Comparison of ENCODE assay signal across 1 cellular context in the genomic region with DNA sequence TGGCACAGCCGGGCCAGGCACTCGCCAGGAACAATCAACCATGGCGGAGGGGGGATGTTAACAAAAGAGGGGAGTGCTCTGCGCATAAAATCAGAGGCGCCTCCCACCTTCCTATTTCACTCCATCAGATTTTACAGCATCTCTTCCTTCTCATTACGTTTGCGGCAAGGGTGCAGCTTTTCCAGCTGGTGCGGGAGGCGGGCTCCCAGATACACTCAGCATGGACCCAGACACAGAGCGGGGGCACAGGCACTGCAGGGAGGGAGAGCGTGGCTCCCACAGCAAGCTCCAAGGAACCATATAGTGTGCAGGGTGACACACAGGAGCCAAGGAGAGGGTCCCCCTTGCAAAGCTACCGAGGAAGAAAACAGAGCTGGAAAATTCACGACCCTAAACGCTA.
TF ChIP-seq lines count a peak whose summit lies in the region.

No MANE protein-coding gene starts in this region.

TF ChIP-seq in GM23338, 12 proteins besides CTCF, POLR2A, EP300 and RAD21 (continued from another document):
- TF ChIP-seq ZNF462 (CRISPR knock-in tag; IDR thresholded peaks at IDR 0.05): no peak
- TF ChIP-seq REST (IDR thresholded peaks at IDR 0.05; ENCODE audit: unreplicated experiment): no peak
- no peak for TF ChIP-seq EZH2phosphoT487 (IDR thresholded peaks at IDR 0.05; ENCODE audit: unreplicated experiment)
- no peak for TF ChIP-seq POLR2AphosphoS5 (IDR thresholded peaks at IDR 0.05; ENCODE audit: low read depth)
- no peak for TF ChIP-seq NANOG (IDR thresholded peaks at IDR 0.05; ENCODE audit: borderline replicate concordance)
- no peak for TF ChIP-seq STAT1 (IDR thresholded peaks at IDR 0.05; ENCODE audit: unreplicated experiment)
- TF ChIP-seq ZNF114 (CRISPR knock-in tag; IDR thresholded peaks at IDR 0.05): no peak
- TF ChIP-seq JUNB (IDR thresholded peaks at IDR 0.05; ENCODE audit: unreplicated experiment): no peak
- TF ChIP-seq EZH2 (IDR thresholded peaks at IDR 0.05; ENCODE audit: low read depth, unreplicated experiment): no peak
